8 cellular contexts compared by ENCODE assay signal in genomic region chr14:59870277-59871165, GRCh38. TPM values are rescaled to one million over a fixed set of nuclear protein-coding genes. Genes with fewer than 3 reads are reported as not detected.
DNase-seq lines count a peak whose midpoint lies in the region; ATAC-seq and TF ChIP-seq lines count a peak whose summit lies in the region.

TSS of gene RTN1 (minus strand) at chr14:59870776. CDS start at chr14:59870630, 146 bp downstream.

- H3K27me3 ChIP-seq in CD4-positive, CD25-positive, alpha-beta regulatory T cell (ENCODE audit: control insufficient read depth, insufficient read depth, low read length), result peaks cover 24% of the 10 kb centered on the region
- H3K27me3 ChIP-seq in body of pancreas (peaks cover 0 to 7% of the 10 kb centered on the region in 2 donors), iPS-15b (ENCODE audit: control insufficient read depth, insufficient read depth, low read length) (peaks cover 50% of the 10 kb centered on the region), rectal smooth muscle tissue (ENCODE audit: control insufficient read depth, insufficient read depth, low read length) (peaks cover 5% of the 10 kb centered on the region)

- WGBS in body of pancreas, 2 donors, result 1% methylated on average over 24 to 83 of the region's 84 CpGs

- H3K4me3 ChIP-seq in CD4-positive, CD25-positive, alpha-beta regulatory T cell (ENCODE audit: low read depth, low read length), result no peak within 1 kb of the TSS
- H3K4me3 ChIP-seq in body of pancreas (peak within 1 kb of the TSS; percentile 19 to 51), iPS-15b (ENCODE audit: low read depth, low read length) (peak within 1 kb of the TSS; percentile 78), rectal smooth muscle tissue (ENCODE audit: low read length) (peak within 1 kb of the TSS; percentile 61)

- H3K4me1 ChIP-seq in CD4-positive, CD25-positive, alpha-beta regulatory T cell (ENCODE audit: control insufficient read depth, insufficient read depth, low read length, poor library complexity, severe bottlenecking), result peaks cover 8% of the 10 kb centered on the region
- H3K4me1 ChIP-seq in body of pancreas (peaks cover 19% of the 10 kb centered on the region), iPS-15b (ENCODE audit: control insufficient read depth, insufficient read depth, low read length) (peaks cover 2% of the 10 kb centered on the region), rectal smooth muscle tissue (ENCODE audit: control insufficient read depth, insufficient read depth, low read length) (no peaks in the 10 kb centered on the region)

- no peaks in the 10 kb centered on the region for H3K36me3 ChIP-seq in CD4-positive, CD25-positive, alpha-beta regulatory T cell (ENCODE audit: control insufficient read depth, insufficient read depth, low read length)
- no peaks in the 10 kb centered on the region for H3K36me3 ChIP-seq in body of pancreas (replicated peaks in 1 of 2; ENCODE audit: insufficient read depth in 1 of 2, low read depth in 2 of 2)
- no peaks in the 10 kb centered on the region for H3K36me3 ChIP-seq in iPS-15b (ENCODE audit: control insufficient read depth, insufficient read depth, low read length)
- H3K36me3 ChIP-seq in rectal smooth muscle tissue (ENCODE audit: control insufficient read depth, insufficient read depth, low read length), result no peaks in the 10 kb centered on the region

- H3K4me1 Mint-ChIP-seq in CD4-positive, CD25-positive, alpha-beta regulatory T cell, result peaks cover 0 to 6% (median 1%) of the 10 kb centered on the region in 4 donors
- peaks cover 0 to 9% (median 8%) of the 10 kb centered on the region in 3 donors for H3K4me1 Mint-ChIP-seq in IgD-negative memory B cell

- DNase-seq in CD4-positive, CD25-positive, alpha-beta regulatory T cell, result peak in 1 of 3 donors; percentile 19
- DNase-seq in OCI-M2 (lab: John Stamatoyannopoulos, UW; ENCODE audit: unreplicated experiment) (peak; percentile 45), body of pancreas (peak; percentile 53 to 69 (median 62))

- peaks cover 0 to 5% (median 4%) of the 10 kb centered on the region in 7 donors for H3K9me3 Mint-ChIP-seq in CD4-positive, CD25-positive, alpha-beta regulatory T cell
- H3K9me3 Mint-ChIP-seq in IgD-negative memory B cell, result peaks cover 2 to 5% (median 3%) of the 10 kb centered on the region in 3 donors

- H3K27ac Mint-ChIP-seq in CD4-positive, CD25-positive, alpha-beta regulatory T cell, result no peak within 1 kb of the TSS
- H3K27ac Mint-ChIP-seq in IgD-negative memory B cell, result no peak within 1 kb of the TSS

- peaks cover 71% of the 10 kb centered on the region for H3K27me3 Mint-ChIP-seq in CD4-positive, CD25-positive, alpha-beta regulatory T cell
- peaks cover 32% of the 10 kb centered on the region for H3K27me3 Mint-ChIP-seq in IgD-negative memory B cell

- no peaks in the 10 kb centered on the region for H3K36me3 Mint-ChIP-seq in CD4-positive, CD25-positive, alpha-beta regulatory T cell
- H3K36me3 Mint-ChIP-seq in IgD-negative memory B cell, result no peaks in the 10 kb centered on the region

- H3K9ac ChIP-seq in iPS-15b (ENCODE audit: low read depth, low read length), result peak within 1 kb of the TSS; percentile 1
- H3K9ac ChIP-seq in rectal smooth muscle tissue (ENCODE audit: low read length), result no peak within 1 kb of the TSS

- H3K27ac ChIP-seq in CD4-positive, CD25-positive, alpha-beta regulatory T cell (ENCODE audit: insufficient read depth, low read length, poor library complexity, severe bottlenecking), result no peak within 1 kb of the TSS
- H3K27ac ChIP-seq in body of pancreas, result peak within 1 kb of the TSS in 2 of 4 donors; percentile 25 to 55
- no peak within 1 kb of the TSS for H3K27ac ChIP-seq in rectal smooth muscle tissue (ENCODE audit: low read depth, low read length)

- intact Hi-C loops in body of pancreas (cut with DNase I), result no loop called here

- TF ChIP-seq POLR2A in body of pancreas (IDR thresholded peaks at IDR 0.05), result peak in 2 of 3 donors; percentile 21 to 53

- no peak for TF ChIP-seq CTCF in body of pancreas (IDR thresholded peaks at IDR 0.05)

- H3K9me3 ChIP-seq in CD4-positive, CD25-positive, alpha-beta regulatory T cell (ENCODE audit: control insufficient read depth in 2 of 2, low read length in 2 of 2), result no peaks in the 10 kb centered on the region
- H3K9me3 ChIP-seq in body of pancreas (no peaks in the 10 kb centered on the region), iPS-15b (ENCODE audit: control insufficient read depth, insufficient read depth, low read length) (no peaks in the 10 kb centered on the region)

- peak within 1 kb of the TSS in 3 of 4 donors; percentile 27 to 74 (median 66) for H3K4me3 Mint-ChIP-seq in CD4-positive, CD25-positive, alpha-beta regulatory T cell
- peak within 1 kb of the TSS; percentile 53 to 95 (median 80) for H3K4me3 Mint-ChIP-seq in IgD-negative memory B cell

- no peak for ATAC-seq in CD4-positive, CD25-positive, alpha-beta regulatory T cell (ENCODE audit: low read depth in 2 of 2)
- peak; percentile 56 for ATAC-seq in GM19397 (IDR thresholded peaks at IDR 0.05; ENCODE audit: unreplicated experiment)
- peak; percentile 84 for ATAC-seq in body of pancreas
- no peak for ATAC-seq in HG03571 (IDR thresholded peaks at IDR 0.05; ENCODE audit: unreplicated experiment)

RNA-seq across cellular contexts. Expression of gene RTN1, which starts in this region (rescaled TPM):
- total RNA-seq in CD4-positive, CD25-positive, alpha-beta regulatory T cell, result 0.42 TPM
- polyA plus RNA-seq in CD4-positive, CD25-positive, alpha-beta regulatory T cell, result under 1 TPM in 1 of 4 donors, not detected in 3; 0.17 TPM
- polyA plus RNA-seq in IgD-negative memory B cell, result 0.24 TPM
- total RNA-seq in body of pancreas, result 10 to 100 TPM in 1 of 2 donors, 1 to 10 TPM in 1; 8.6 to 11.2 TPM

Comparison
In these comparisons a context has a peak if more than half of its experiments do, and no peak if none do; other contexts are left out.
1. ATAC-seq: peak in GM19397 (single experiment) and body of pancreas (single experiment); none in CD4-positive, CD25-positive, alpha-beta regulatory T cell (0 of 2) and HG03571 (single experiment).